ENCODE assay signal across 2 cellular contexts in genomic region chr7:73723813-73724212, GRCh38.
TF ChIP-seq lines count a peak whose summit lies in the region.

No MANE protein-coding gene starts in this region.

TF ChIP-seq in HEK293, 187 proteins besides CTCF, POLR2A, EP300 and RAD21:
- TF ChIP-seq BCL11B (tag by site-specific recombination; IDR thresholded peaks at IDR 0.05; ENCODE audit: low read depth) (no peak), ZBTB11 (tag by site-specific recombination; conservative IDR thresholded peaks at IDR 0.05; ENCODE audit: low read depth) (no peak), ZNF664 (tag by site-specific recombination; IDR thresholded peaks at IDR 0.05) (peak; percentile 78), ZNF248 (tag by site-specific recombination; IDR thresholded peaks at IDR 0.05) (no peak)

TF ChIP-seq in K562, 482 proteins besides CTCF, POLR2A, EP300 and RAD21:
- TF ChIP-seq RBM25 (IDR thresholded peaks at IDR 0.05; ENCODE audit: low read depth, low read length, severe bottlenecking) (peak; percentile 63), BCOR (IDR thresholded peaks at IDR 0.05) (0 out of 2 replicates have a peak, but pooled peaks have one; percentile 7), KAT8 (IDR thresholded peaks at IDR 0.05; ENCODE audit: low read depth) (no peak), NR0B1 (IDR thresholded peaks at IDR 0.05; ENCODE audit: partially characterized antibody) (no peak), ZNF696 (CRISPR knock-in tag; conservative IDR thresholded peaks at IDR 0.05) (no peak), ZNF717 (CRISPR knock-in tag; IDR thresholded peaks at IDR 0.05) (no peak), ZNF121 (CRISPR knock-in tag; conservative IDR thresholded peaks at IDR 0.05) (0 out of 2 replicates have a peak, but pooled peaks have one; percentile 14), KDM4B (IDR thresholded peaks at IDR 0.05; ENCODE audit: borderline replicate concordance in 2 of 2, low read depth in 1 of 2) (no peak), TEAD2 (tag; IDR thresholded peaks at IDR 0.05) (no peak)
